In genomic region chr1:109628540-109629321, GRCh38 we compare ENCODE assay signal across 1 cellular context.
A peak's percentile ranks its signal among the peaks of the same experiment; 100 is the strongest.
TF ChIP-seq lines count a peak whose summit lies in the region.

No MANE protein-coding gene starts in this region.

TF ChIP-seq in HEK293, 187 proteins besides CTCF, POLR2A, EP300 and RAD21 (continued from another document):
- TF ChIP-seq, protein P1, sequence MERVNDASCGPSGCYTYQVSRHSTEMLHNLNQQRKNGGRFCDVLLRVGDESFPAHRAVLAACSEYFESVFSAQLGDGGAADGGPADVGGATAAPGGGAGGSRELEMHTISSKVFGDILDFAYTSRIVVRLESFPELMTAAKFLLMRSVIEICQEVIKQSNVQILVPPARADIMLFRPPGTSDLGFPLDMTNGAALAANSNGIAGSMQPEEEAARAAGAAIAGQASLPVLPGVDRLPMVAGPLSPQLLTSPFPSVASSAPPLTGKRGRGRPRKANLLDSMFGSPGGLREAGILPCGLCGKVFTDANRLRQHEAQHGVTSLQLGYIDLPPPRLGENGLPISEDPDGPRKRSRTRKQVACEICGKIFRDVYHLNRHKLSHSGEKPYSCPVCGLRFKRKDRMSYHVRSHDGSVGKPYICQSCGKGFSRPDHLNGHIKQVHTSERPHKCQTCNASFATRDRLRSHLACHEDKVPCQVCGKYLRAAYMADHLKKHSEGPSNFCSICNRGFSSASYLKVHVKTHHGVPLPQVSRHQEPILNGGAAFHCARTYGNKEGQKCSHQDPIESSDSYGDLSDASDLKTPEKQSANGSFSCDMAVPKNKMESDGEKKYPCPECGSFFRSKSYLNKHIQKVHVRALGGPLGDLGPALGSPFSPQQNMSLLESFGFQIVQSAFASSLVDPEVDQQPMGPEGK (tag by site-specific recombination; IDR thresholded peaks at IDR 0.05), result peak; percentile 53
- TF ChIP-seq GLIS1 (tag by site-specific recombination; IDR thresholded peaks at IDR 0.05), result peak; percentile 70
- TF ChIP-seq PRDM6 (tag by site-specific recombination; IDR thresholded peaks at IDR 0.05), result no peak
- no peak for TF ChIP-seq ZNF132 (tag by site-specific recombination; IDR thresholded peaks at IDR 0.05; ENCODE audit: borderline replicate concordance)
- peak; percentile 46; the same call in 1 of the 2 replicates for TF ChIP-seq ZNF600 (tag by site-specific recombination; IDR thresholded peaks at IDR 0.05)
- TF ChIP-seq ZNF157 (tag by site-specific recombination; IDR thresholded peaks at IDR 0.05), result no peak
- peak; percentile 29; the same call in 1 of the 2 replicates for TF ChIP-seq HIC1 (tag by site-specific recombination; IDR thresholded peaks at IDR 0.05)
- TF ChIP-seq ZNF221 (tag by site-specific recombination; IDR thresholded peaks at IDR 0.05; ENCODE audit: borderline replicate concordance), result no peak
- TF ChIP-seq, protein P2, sequence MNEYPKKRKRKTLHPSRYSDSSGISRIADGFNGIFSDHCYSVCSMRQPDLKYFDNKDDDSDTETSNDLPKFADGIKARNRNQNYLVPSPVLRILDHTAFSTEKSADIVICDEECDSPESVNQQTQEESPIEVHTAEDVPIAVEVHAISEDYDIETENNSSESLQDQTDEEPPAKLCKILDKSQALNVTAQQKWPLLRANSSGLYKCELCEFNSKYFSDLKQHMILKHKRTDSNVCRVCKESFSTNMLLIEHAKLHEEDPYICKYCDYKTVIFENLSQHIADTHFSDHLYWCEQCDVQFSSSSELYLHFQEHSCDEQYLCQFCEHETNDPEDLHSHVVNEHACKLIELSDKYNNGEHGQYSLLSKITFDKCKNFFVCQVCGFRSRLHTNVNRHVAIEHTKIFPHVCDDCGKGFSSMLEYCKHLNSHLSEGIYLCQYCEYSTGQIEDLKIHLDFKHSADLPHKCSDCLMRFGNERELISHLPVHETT (tag by site-specific recombination; IDR thresholded peaks at IDR 0.05), result 0 out of 2 replicates have a peak, but pooled peaks have one; percentile 55
- no peak for TF ChIP-seq OVOL3 (tag by site-specific recombination; IDR thresholded peaks at IDR 0.05)
- no peak for TF ChIP-seq ZNF626 (tag by site-specific recombination; IDR thresholded peaks at IDR 0.05)
- peak; percentile 34; the same call in 1 of the 2 replicates for TF ChIP-seq ZNF398 (tag by site-specific recombination; IDR thresholded peaks at IDR 0.05)
